Comparison of ENCODE assay signal across 9 cellular contexts in the genomic region with DNA sequence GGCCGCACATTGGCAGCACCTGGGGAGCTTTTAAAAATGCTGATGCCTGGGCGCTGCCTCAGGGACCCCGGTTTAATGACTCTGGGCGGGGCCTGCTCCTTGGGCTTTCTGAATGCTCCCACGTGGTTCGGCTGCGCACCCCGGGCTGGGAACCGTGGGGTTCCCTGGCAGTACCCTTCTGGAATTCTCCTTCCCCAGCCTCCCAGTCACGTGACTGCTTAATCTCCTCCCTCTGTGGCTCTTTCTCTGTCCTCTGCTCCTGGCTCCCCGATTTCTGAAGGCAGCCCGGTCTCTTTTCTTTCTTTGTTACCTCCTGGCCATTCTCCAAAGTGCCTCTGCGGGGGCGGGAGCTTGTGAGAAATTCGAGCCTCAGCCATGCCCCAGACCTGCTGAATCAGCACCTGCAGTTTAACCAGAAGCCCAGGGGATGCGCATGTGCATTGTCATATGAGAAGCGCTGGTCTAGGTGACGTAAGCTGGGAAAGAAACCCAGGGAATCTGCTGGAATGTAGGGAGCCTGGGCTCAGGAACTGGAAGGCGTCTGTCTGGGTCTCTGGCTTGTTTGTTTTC. TPM values are rescaled to one million over a fixed set of nuclear protein-coding genes. Genes with fewer than 3 reads are reported as not detected.
DNase-seq lines count a peak whose midpoint lies in the region; TF ChIP-seq lines count a peak whose summit lies in the region.
"Had no signal": no experiment of that assay in that cellular context is flagged by ENCODE, and none has a peak within 500 bp of the region (broad histone marks: within the 10 kb centered on the region; RNA-seq: fewer than 3 reads in every experiment).

No MANE protein-coding gene starts in this region.

- peak overlapping the region; percentile 13 to 71 (median 30); a peak in 18 of 22 replicates for H3K4me2 ChIP-seq in BLaER1 treated with 17β-estradiol and CSF1 and Interleukin-3, amounts not matched to agents 10 nM and 100 nM

- no peak overlapping the region for H3K9ac ChIP-seq in BLaER1 treated with 17β-estradiol and CSF1 and Interleukin-3, amounts not matched to agents 10 nM and 100 nM

- DNase-seq in NCI-H2171 (lab: John Stamatoyannopoulos, UW) (peak; percentile 49), epithelial cell of esophagus (ENCODE audit: low read depth) (peak; percentile 93), nephron progenitor cell (peak; percentile 66), SKM-1 treated with dmso at 0.1 percent for 144 hours (lab: John Stamatoyannopoulos, UW; ENCODE audit: unreplicated experiment) (no peak), A172 (ENCODE audit: low spot score) (no peak)
- DNase-seq in activated CD4-positive, alpha-beta T cell treated with anti-CD3 and anti-CD28 coated beads, Interleukin-2, amount 50 U/mL, for 4 hours, result no peak
- no peak for DNase-seq in stimulated activated naive CD4-positive, alpha-beta T cell (lab: John Stamatoyannopoulos, UW)

- H3K27me3 Mint-ChIP-seq in nephron progenitor cell (ENCODE audit: low read depth, poor library complexity), result peaks cover 4% of the 10 kb centered on the region

- H3K4me1 ChIP-seq in BLaER1 treated with 17β-estradiol and CSF1 and Interleukin-3, amounts not matched to agents 10 nM and 100 nM, result peaks cover 12 to 67% (median 30%) of the 10 kb centered on the region in 10 experiments

- H3K9me3 Mint-ChIP-seq in nephron progenitor cell, result peaks cover 56% of the 10 kb centered on the region
- H3K9me3 Mint-ChIP-seq: stimulated activated naive CD8-positive, alpha-beta T cell treated with anti-CD3 and anti-CD28 coated beads, Interleukin-15, Interleukin-2, amounts not matched to agents 100 ng/mL and 50 ng/mL, for 24 hours had no signal

- peaks cover 51% of the 10 kb centered on the region for H3K4me1 Mint-ChIP-seq in nephron progenitor cell

- TF ChIP-seq CTCF in epithelial cell of esophagus (IDR thresholded peaks at IDR 0.05; ENCODE audit: insufficient read depth, low read depth, low read length, missing control alignments), result no peak
- no peak for TF ChIP-seq CTCF in nephron progenitor cell (IDR thresholded peaks at IDR 0.05)

- no peaks in the 10 kb centered on the region for H4K20me1 ChIP-seq in BLaER1 treated with 17β-estradiol and CSF1 and Interleukin-3, amounts not matched to agents 10 nM and 100 nM

- peaks cover 7 to 55% (median 32%) of the 10 kb centered on the region in 11 experiments; a peak in 19 of 22 replicates for H3K27me3 ChIP-seq in BLaER1 treated with 17β-estradiol and CSF1 and Interleukin-3, amounts not matched to agents 10 nM and 100 nM

- H3K36me3 ChIP-seq in BLaER1 treated with 17β-estradiol and CSF1 and Interleukin-3, amounts not matched to agents 10 nM and 100 nM, result no peaks in the 10 kb centered on the region

- H3K27ac Mint-ChIP-seq in nephron progenitor cell, result peak overlapping the region; percentile 99
- H3K27ac Mint-ChIP-seq: stimulated activated naive CD8-positive, alpha-beta T cell treated with anti-CD3 and anti-CD28 coated beads, Interleukin-15, Interleukin-2, amounts not matched to agents 100 ng/mL and 50 ng/mL, for 24 hours had no signal

- H3K27ac ChIP-seq in BLaER1 treated with 17β-estradiol and CSF1 and Interleukin-3, amounts not matched to agents 10 nM and 100 nM, result no peak overlapping the region

- peak overlapping the region; percentile 26 for H3K4me3 Mint-ChIP-seq in nephron progenitor cell
- H3K4me3 Mint-ChIP-seq: stimulated activated naive CD8-positive, alpha-beta T cell treated with anti-CD3 and anti-CD28 coated beads, Interleukin-15, Interleukin-2, amounts not matched to agents 100 ng/mL and 50 ng/mL, for 24 hours had no signal

- no peak overlapping the region for H3K4me3 ChIP-seq in BLaER1 treated with 17β-estradiol and CSF1 and Interleukin-3, amounts not matched to agents 10 nM and 100 nM
- peak overlapping the region; percentile 4 for H3K4me3 ChIP-seq in epithelial cell of esophagus (ENCODE audit: low read length)

- H3K36me3 Mint-ChIP-seq in nephron progenitor cell (ENCODE audit: low read depth), result peaks cover 11% of the 10 kb centered on the region

- no peaks in the 10 kb centered on the region for H3K9me3 ChIP-seq in BLaER1 treated with 17β-estradiol and CSF1 and Interleukin-3, amounts not matched to agents 10 nM and 100 nM (replicated peaks in 1 of 11)

RNA-seq across cellular contexts. Expression of a gene that starts 16.6 kb away (rescaled TPM):
- 16.8 and 21.9 TPM in 2 replicates for total RNA-seq in A172 (2014; rRNA removed; shearing (Covaris generic))

Comparison
In these comparisons a context has a peak if more than half of its experiments do, and no peak if none do; other contexts are left out.
1. DNase-seq: peak in NCI-H2171 (single experiment), epithelial cell of esophagus (single experiment) and nephron progenitor cell (single experiment); none in activated CD4-positive, alpha-beta T cell treated with anti-CD3 and anti-CD28 coated beads, Interleukin-2, amount 50 U/mL, for 4 hours (0 of 2), stimulated activated naive CD4-positive, alpha-beta T cell (0 of 6), SKM-1 treated with dmso at 0.1 percent for 144 hours (single experiment) and A172 (single experiment).